22 cellular contexts compared by ENCODE assay signal in the genomic region with DNA sequence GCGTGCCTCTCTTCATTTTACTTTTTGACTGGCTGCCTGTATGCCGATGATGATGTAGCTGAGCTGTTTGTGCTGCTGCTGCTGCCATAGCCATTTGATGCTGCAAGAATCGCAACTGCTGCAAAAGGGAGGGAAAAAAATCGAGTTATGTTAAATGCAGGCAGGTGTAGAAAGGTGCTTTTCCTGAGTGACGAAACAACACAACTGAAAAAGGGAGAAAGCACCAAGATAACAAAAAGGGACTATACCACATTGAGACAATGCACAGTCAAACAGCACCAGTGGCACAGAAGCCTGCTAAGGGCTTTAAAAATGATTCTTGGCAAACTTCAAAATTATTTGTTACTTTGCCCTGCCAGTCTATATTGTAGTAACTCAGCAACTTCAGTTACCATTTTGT. TPM values are rescaled to one million over a fixed set of nuclear protein-coding genes. Genes with fewer than 3 reads are reported as not detected.
DNase-seq lines count a peak whose midpoint lies in the region; ATAC-seq, FAIRE-seq and TF ChIP-seq lines count a peak whose summit lies in the region.
"Had no signal": no experiment of that assay in that cellular context is flagged by ENCODE, and none has a peak within 500 bp of the region (broad histone marks: within the 10 kb centered on the region; RNA-seq: fewer than 3 reads in every experiment).

No MANE protein-coding gene starts in this region.

- no peak overlapping the region for H2BK120ac ChIP-seq in H1 (replicated peaks; ENCODE audit: low read depth, low read length)

- no peaks in the 10 kb centered on the region for H3K23me2 ChIP-seq in H1 (ENCODE audit: low read depth, low read length)

- CTCF ChIA-PET in activated naive CD4-positive, alpha-beta T cell treated with anti-CD3 and anti-CD28 coated beads, Interleukin-2, amount 10 ng/mL, durations not matched to agents 7 days and 5 days (lab: Charles Lee): no interaction called here
- CTCF ChIA-PET in H1 (lab: Charles Lee; ENCODE audit: partially characterized antibody): interaction anchor here (2.0 kb wide), 1 partner anchor 28 kb away, joined by 4 read pairs; no protein-coding TSS in a partner anchor

- no peak for TF ChIP-seq RAD21 in H1 (IDR thresholded peaks at IDR 0.05 in 1 of 2, conservative IDR thresholded peaks at IDR 0.05 in 1 of 2; ENCODE audit: low read depth in 2 of 2, low read length in 2 of 2)

- POLR2A ChIA-PET in H1 (lab: Charles Lee; ENCODE audit: partially characterized antibody): interaction anchor here (1.1 to 7.6 kb wide), 3 partner anchors 8 to 20 kb away, joined by 3 to 59 read pairs (median 4); a partner anchor contains a TSS

- no peak overlapping the region for H3K18ac ChIP-seq in H1 (ENCODE audit: extremely low read depth, low read length)

- H3K79me2 ChIP-seq in H1 (ENCODE audit: control insufficient read depth in 1 of 2, insufficient read depth in 2 of 2, low read length in 2 of 2): no peaks in the 10 kb centered on the region

- H3K4me1 Mint-ChIP-seq in activated naive CD4-positive, alpha-beta T cell treated with anti-CD3 and anti-CD28 coated beads, Interleukin-2, amount 10 ng/mL, durations not matched to agents 7 days and 5 days: peaks cover 15% of the 10 kb centered on the region

- peaks cover 62% of the 10 kb centered on the region for H3K36me3 Mint-ChIP-seq in activated naive CD4-positive, alpha-beta T cell treated with anti-CD3 and anti-CD28 coated beads, Interleukin-2, amount 10 ng/mL, durations not matched to agents 7 days and 5 days

- no peak overlapping the region for H3K4ac ChIP-seq in H1 (replicated peaks; ENCODE audit: insufficient read length, low read depth, low read length)

- H3K4me3 ChIP-seq in HUES6 (ENCODE audit: low read depth, low read length): no peak overlapping the region
- no peak overlapping the region for H3K4me3 ChIP-seq in H1 (ENCODE audit: extremely low read depth in 1 of 4, insufficient read depth in 2 of 4, low read depth in 3 of 4, low read length in 4 of 4)
- H3K4me3 ChIP-seq: HAP-1, MG63 had no signal

- no peak overlapping the region for H4K5ac ChIP-seq in H1 (ENCODE audit: insufficient read length, low read depth, low read length)

- H3K27ac Mint-ChIP-seq in activated naive CD4-positive, alpha-beta T cell treated with anti-CD3 and anti-CD28 coated beads, Interleukin-2, amount 10 ng/mL, durations not matched to agents 7 days and 5 days: peak overlapping the region; percentile 30

- H4K91ac ChIP-seq in H1 (replicated peaks; ENCODE audit: insufficient read length, low read length): no peak overlapping the region

- H3K4me1 ChIP-seq in HUES6 (ENCODE audit: control insufficient read depth, insufficient read depth, low read length) (no peaks in the 10 kb centered on the region), H1 (replicated peaks in 1 of 4; ENCODE audit: control insufficient read depth in 3 of 4, insufficient read depth in 4 of 4, low read length in 3 of 4) (peaks cover 0 to 3% (median 0%) of the 10 kb centered on the region in 4 experiments; a peak in 2 of 7 replicates)

- H3K27me3 ChIP-seq in HUES6 (ENCODE audit: control insufficient read depth, insufficient read depth, low read length): no peaks in the 10 kb centered on the region
- H3K27me3 ChIP-seq in H1 (replicated peaks in 1 of 4; ENCODE audit: control insufficient read depth in 3 of 4, extremely low read depth in 1 of 4, insufficient read depth in 3 of 4, low read length in 3 of 4): no peaks in the 10 kb centered on the region
- H3K27me3 ChIP-seq: MG63 had no signal

- H3K4me3 Mint-ChIP-seq in activated naive CD4-positive, alpha-beta T cell treated with anti-CD3 and anti-CD28 coated beads, Interleukin-2, amount 10 ng/mL, durations not matched to agents 7 days and 5 days: no peak overlapping the region

- no peak overlapping the region for H2BK12ac ChIP-seq in H1 (ENCODE audit: low read depth, low read length)

- H3K36me3 ChIP-seq in HUES6 (ENCODE audit: control insufficient read depth, insufficient read depth, low read length): peaks cover 100% of the 10 kb centered on the region
- peaks cover 17 to 75% (median 45%) of the 10 kb centered on the region in 4 experiments for H3K36me3 ChIP-seq in H1 (ENCODE audit: control insufficient read depth in 2 of 4, insufficient read depth in 4 of 4, low read length in 3 of 4)

- no peak for TF ChIP-seq CTCF in H1 (IDR thresholded peaks at IDR 0.05; ENCODE audit: control extremely low read depth in 1 of 3, insufficient read depth in 1 of 3, low read depth in 1 of 3, low read length in 3 of 3)

- no peak overlapping the region for H3K56ac ChIP-seq in H1 (replicated peaks; ENCODE audit: insufficient read length, low read depth, low read length)

- H3K27me3 Mint-ChIP-seq in activated naive CD4-positive, alpha-beta T cell treated with anti-CD3 and anti-CD28 coated beads, Interleukin-2, amount 10 ng/mL, durations not matched to agents 7 days and 5 days: no peaks in the 10 kb centered on the region

- no peak overlapping the region for H2BK20ac ChIP-seq in H1 (ENCODE audit: low read length)

- H2BK15ac ChIP-seq in H1 (ENCODE audit: low read length): no peak overlapping the region

- no peak overlapping the region for H3K9ac ChIP-seq in HUES6 (ENCODE audit: low read length)
- no peak overlapping the region for H3K9ac ChIP-seq in H1 (replicated peaks in 1 of 4; ENCODE audit: extremely low read depth in 1 of 4, low read depth in 3 of 4, low read length in 3 of 4)

- H3K27ac ChIP-seq in HUES6 (ENCODE audit: low read depth, low read length): peak overlapping the region; percentile 26; the same call in 1 of the 2 replicates
- H3K27ac ChIP-seq in H1 (ENCODE audit: low read depth, low read length): no peak overlapping the region
- H3K27ac ChIP-seq: C4-2B had no signal

- no peak overlapping the region; the same call in 1 of the 2 replicates for H4K8ac ChIP-seq in H1 (ENCODE audit: extremely low read depth, insufficient read depth, low read length)

- H3K9me3 Mint-ChIP-seq in activated naive CD4-positive, alpha-beta T cell treated with anti-CD3 and anti-CD28 coated beads, Interleukin-2, amount 10 ng/mL, durations not matched to agents 7 days and 5 days: no peaks in the 10 kb centered on the region

- no peak overlapping the region for H2AK5ac ChIP-seq in H1 (ENCODE audit: low read depth, low read length)

- H3K79me1 ChIP-seq in H1 (ENCODE audit: low read depth, low read length): no peaks in the 10 kb centered on the region

- H3K4me2 ChIP-seq in H1 (ENCODE audit: insufficient read depth in 1 of 2, low read depth in 2 of 2, low read length in 2 of 2): no peak overlapping the region

- no peak overlapping the region for H2BK5ac ChIP-seq in H1 (ENCODE audit: low read depth, low read length)

- H2AFZ ChIP-seq in H1 (ENCODE audit: low read length): no peak overlapping the region

- no peak for TF ChIP-seq EP300 in H1 (IDR thresholded peaks at IDR 0.05; ENCODE audit: borderline replicate concordance in 1 of 2, low read depth in 2 of 2, low read length in 2 of 2)

- ATAC-seq in GM18519 (IDR thresholded peaks at IDR 0.05; ENCODE audit: low FRiP score, unreplicated experiment): no peak

- H4K20me1 ChIP-seq in H1 (replicated peaks in 1 of 2; ENCODE audit: control insufficient read depth in 1 of 2, insufficient read depth in 2 of 2, low read length in 2 of 2): no peaks in the 10 kb centered on the region

- 90% methylated on average over 5 of the region's 5 CpGs; no CpG with 5 or more reads in 1 of the 2 experiments for WGBS in H1 (ENCODE audit: extremely low coverage in 1 of 2, insufficient coverage in 1 of 2, insufficient read length in 1 of 2, insufficient replicate concordance in 2 of 2, low coverage in 1 of 2, low lambda C conversion rate in 2 of 2, missing lambda C conversion rate in 1 of 2), 2 experiments

- no peak overlapping the region for H3K23ac ChIP-seq in H1 (ENCODE audit: insufficient read length)

- TF ChIP-seq POLR2A in H1 (IDR thresholded peaks at IDR 0.05; ENCODE audit: control extremely low read depth in 1 of 2, low read depth in 2 of 2, low read length in 2 of 2): no peak

- no peaks in the 10 kb centered on the region for H3K9me3 ChIP-seq in HUES6 (ENCODE audit: control insufficient read depth, insufficient read depth, low read depth, low read length)
- no peaks in the 10 kb centered on the region for H3K9me3 ChIP-seq in H1 (ENCODE audit: insufficient read depth in 2 of 2, low read depth in 1 of 2, low read length in 1 of 2)
- H3K9me3 ChIP-seq: HAP-1, MG63 had no signal

- FAIRE-seq in H1 (lab: Jason Lieb, UNC): no peak

- DNase-seq in activated naive CD4-positive, alpha-beta T cell treated with anti-CD3 and anti-CD28 coated beads, Interleukin-2, amount 10 ng/mL, durations not matched to agents 7 days and 5 days: no peak
- no peak for DNase-seq in activated naive CD4-positive, alpha-beta T cell treated with anti-CD3 and anti-CD28 coated beads, Interleukin-2, amount 50 U/mL, for 16 hours
- DNase-seq in H1 (ENCODE audit: low read depth in 1 of 2, low spot score in 2 of 2) (no peak), SHP77 (lab: John Stamatoyannopoulos, UW) (no peak)
- no peak for DNase-seq in stimulated activated naive CD4-positive, alpha-beta T cell treated with Interleukin-2 at 50 U/mL for 16 hours (lab: John Stamatoyannopoulos, UW)
- DNase-seq: AML-193, COR-L47, DMS 273 treated with DMSO at 0.1 percent for 48 hours, DND-41, IMR-90, Karpas-422, MG63, NCI-H1048, NCI-H1436 treated with DMSO at 0.1 percent for 48 hours, NCI-H2029, NCI-H345, NCI-H524 treated with DMSO at 0.1 percent for 48 hours, SHP77 treated with DMSO at 0.1 percent for 48 hours had no signal

- H3K14ac ChIP-seq in H1 (ENCODE audit: insufficient read length): no peak overlapping the region

RNA-seq across cellular contexts. Expression of a gene that starts 9.1 kb away (rescaled TPM):
- 86.1 and 87.6 TPM in 2 replicates for total RNA-seq in H1 (2021; fragmentation: NEBNext Ultra II Directional; extraction: Animal tissue kit (Norgen Biotek cat#: 25700))
- 35.5 and 54.3 TPM in 2 replicates for polyA plus RNA-seq in H1 (2011; rRNA removed)
- polyA plus RNA-seq in H1 (2011; cell fraction: cytosol; rRNA removed): 65.3 TPM
- 27.5 TPM for polyA plus RNA-seq in H1 (2011; cell fraction: nucleus; rRNA removed)
- polyA plus RNA-seq in H1 (2012, experiment 1 of 2): 72.7 to 120 TPM (median 74.1 TPM) in 4 replicates
- 16.4 TPM for polyA plus RNA-seq in H1 (2012, experiment 2 of 2)
- 83.7 TPM for polyA plus RNA-seq in H1 (2013, experiment 1 of 2)
- polyA plus RNA-seq in H1 (2013, experiment 2 of 2): 80.6 TPM
- 33.8 and 41.3 TPM in 2 replicates for polyA minus RNA-seq in H1 (2011; rRNA and poly(A)+ RNA removed)
- polyA minus RNA-seq in H1 (2011; cell fraction: cytosol; rRNA and poly(A)+ RNA removed): 20.5 TPM
- 29.7 TPM for polyA minus RNA-seq in H1 (2011; cell fraction: nucleus; rRNA and poly(A)+ RNA removed)

RNA-seq across cellular contexts. Expression of a gene that starts 10.6 kb away (rescaled TPM):
- total RNA-seq in H1 (2021; fragmentation: NEBNext Ultra II Directional; extraction: Animal tissue kit (Norgen Biotek cat#: 25700)): 24.3 and 24.6 TPM in 2 replicates
- polyA plus RNA-seq in H1 (2011; rRNA removed): 7.3 and 15.0 TPM in 2 replicates
- polyA plus RNA-seq in H1 (2011; cell fraction: cytosol; rRNA removed): 19.3 TPM
- 6.6 TPM for polyA plus RNA-seq in H1 (2011; cell fraction: nucleus; rRNA removed)
- polyA plus RNA-seq in H1 (2012, experiment 1 of 2): 14.0 to 21.8 TPM (median 18.5 TPM) in 4 replicates
- 2.4 TPM for polyA plus RNA-seq in H1 (2012, experiment 2 of 2)
- polyA plus RNA-seq in H1 (2013, experiment 1 of 2): 44.3 TPM
- polyA plus RNA-seq in H1 (2013, experiment 2 of 2): 53.8 TPM
- polyA minus RNA-seq in H1 (2011; rRNA and poly(A)+ RNA removed): 5.1 and 7.3 TPM in 2 replicates
- 11.4 TPM for polyA minus RNA-seq in H1 (2011; cell fraction: cytosol; rRNA and poly(A)+ RNA removed)
- polyA minus RNA-seq in H1 (2011; cell fraction: nucleus; rRNA and poly(A)+ RNA removed): 24.3 TPM

RNA-seq across cellular contexts. Expression of a gene that starts 49.8 kb away (rescaled TPM):
- total RNA-seq in H1 (2021; fragmentation: NEBNext Ultra II Directional; extraction: Animal tissue kit (Norgen Biotek cat#: 25700)): 64.5 and 75.1 TPM in 2 replicates
- 36.0 and 69.2 TPM in 2 replicates for polyA plus RNA-seq in H1 (2011; rRNA removed)
- 58.5 TPM for polyA plus RNA-seq in H1 (2011; cell fraction: cytosol; rRNA removed)
- 50.3 TPM for polyA plus RNA-seq in H1 (2011; cell fraction: nucleus; rRNA removed)
- polyA plus RNA-seq in H1 (2012, experiment 1 of 2): 51.1 to 70.0 TPM (median 54.3 TPM) in 4 replicates
- polyA plus RNA-seq in H1 (2012, experiment 2 of 2): 3.0 TPM
- polyA plus RNA-seq in H1 (2013, experiment 1 of 2): 95.9 TPM
- 93.6 TPM for polyA plus RNA-seq in H1 (2013, experiment 2 of 2)
- polyA minus RNA-seq in H1 (2011; rRNA and poly(A)+ RNA removed): 85.1 and 91.6 TPM in 2 replicates
- polyA minus RNA-seq in H1 (2011; cell fraction: cytosol; rRNA and poly(A)+ RNA removed): 35.4 TPM
- 153 TPM for polyA minus RNA-seq in H1 (2011; cell fraction: nucleus; rRNA and poly(A)+ RNA removed)
